ENCODE assay signal across 8 cellular contexts in the genomic region with DNA sequence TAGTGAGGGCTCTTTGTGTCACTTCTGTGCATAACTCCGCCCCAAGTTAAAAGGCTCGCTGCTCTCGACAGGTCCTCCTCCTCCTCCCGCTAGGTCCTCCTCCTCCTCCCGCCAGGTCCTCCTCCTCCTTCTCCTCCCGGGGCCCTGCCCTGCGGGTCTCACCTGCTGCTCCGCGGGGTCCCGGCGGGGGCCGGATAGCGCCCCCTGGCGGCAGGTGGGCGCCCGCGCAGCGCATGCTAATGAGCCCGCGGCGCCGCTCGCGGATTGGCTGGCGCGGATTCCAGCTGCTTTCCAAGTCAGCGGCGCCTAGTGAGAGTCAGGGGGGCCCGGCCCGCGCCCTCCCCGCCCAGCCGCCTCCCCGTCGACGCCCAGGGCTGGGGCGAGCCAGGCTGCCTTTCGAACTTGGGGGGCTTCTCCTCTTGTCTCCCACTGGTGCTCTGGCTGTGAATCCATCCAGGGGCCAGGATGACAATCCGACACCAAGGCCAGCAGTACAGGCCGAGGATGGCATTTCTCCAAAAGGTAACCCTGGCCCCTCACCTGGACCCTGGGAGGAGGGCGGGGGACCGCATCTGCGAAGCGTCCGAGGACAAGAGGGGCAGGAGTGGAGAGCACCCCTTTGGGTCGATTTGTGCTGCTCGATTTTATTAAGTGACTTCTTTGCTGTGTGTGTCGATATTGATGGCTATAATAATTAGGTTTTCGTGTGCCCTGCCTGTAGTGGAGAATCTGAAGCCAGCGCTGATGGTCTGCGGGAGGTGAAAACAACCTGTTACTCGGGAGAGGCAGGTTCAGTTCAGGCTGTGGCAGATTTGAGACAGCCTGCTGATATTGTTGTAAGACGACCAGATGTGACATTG. TPM values are rescaled to one million over a fixed set of nuclear protein-coding genes. Genes with fewer than 3 reads are reported as not detected.
DNase-seq lines count a peak whose midpoint lies in the region; ATAC-seq and TF ChIP-seq lines count a peak whose summit lies in the region.

A gene (plus strand): TSS at position 295 of the 860 bp plus-strand sequence. CDS start 171 bp downstream, at position 466.

- no peaks in the 10 kb centered on the region for H3K36me3 Mint-ChIP-seq in GM23338 (ENCODE audit: low read depth)

- H3K4me1 ChIP-seq in GM23338 (ENCODE audit: insufficient read depth) = peaks cover 4% of the 10 kb centered on the region; the same call in 1 of the 2 replicates
- no peaks in the 10 kb centered on the region for H3K4me1 ChIP-seq in SJCRH30
- peaks cover 6% of the 10 kb centered on the region for H3K4me1 ChIP-seq in osteoblast (ENCODE audit: insufficient read depth, low read length)
- H3K4me1 ChIP-seq in testis = peaks cover 9% of the 10 kb centered on the region

- no peaks in the 10 kb centered on the region for H3K9me3 Mint-ChIP-seq in GM23338

- H3K4me3 ChIP-seq in GM23338 = peak within 1 kb of the TSS; percentile 65
- H3K4me3 ChIP-seq in SJCRH30 = 0 out of 2 replicates have a peak within 1 kb of the TSS, but pooled peaks have one; percentile 19
- peak within 1 kb of the TSS; percentile 65 for H3K4me3 ChIP-seq in osteoblast (ENCODE audit: insufficient read depth, low read length)
- H3K4me3 ChIP-seq in testis = peak within 1 kb of the TSS; percentile 12 to 52

- 2% methylated on average over 21 to 53 of the region's 53 CpGs for WGBS in testis, 2 donors

- no peaks in the 10 kb centered on the region for H4K20me1 ChIP-seq in GM23338 (replicated peaks; ENCODE audit: insufficient read depth)
- no peaks in the 10 kb centered on the region for H4K20me1 ChIP-seq in osteoblast (ENCODE audit: insufficient read depth, low read length)

- H3K27me3 Mint-ChIP-seq in GM23338 (ENCODE audit: insufficient read depth, low read depth, poor library complexity) = peaks cover 31% of the 10 kb centered on the region

- no peak for TF ChIP-seq POLR2A in testis (IDR thresholded peaks at IDR 0.05)

- no peaks in the 10 kb centered on the region for H3K79me2 ChIP-seq in GM23338 (replicated peaks; ENCODE audit: insufficient read depth)
- H3K79me2 ChIP-seq in osteoblast (ENCODE audit: insufficient read depth, low read length) = no peaks in the 10 kb centered on the region

- TF ChIP-seq CTCF in GM23338 (conservative IDR thresholded peaks at IDR 0.05; ENCODE audit: low read depth in 2 of 2) (peak; percentile 83 to 85), osteoblast (IDR thresholded peaks at IDR 0.05; ENCODE audit: extremely low read depth, low read depth, low read length) (peak; percentile 73), testis (IDR thresholded peaks at IDR 0.05) (peak; percentile 98 to 100 (median 99))

- intact Hi-C loops in head of caudate nucleus (cut with DNase I) (loop anchor here (5.0 kb wide), 1 partner anchor 35 kb away; no protein-coding TSS in a partner anchor), testis (cut with DNase I; ENCODE audit: low total_unique reads) (no loop called here)

- DNase-seq in EL (peak; percentile 69), GM23338 (ENCODE audit: low spot score) (peak; percentile 93), LHCN-M2 (ENCODE audit: low read depth) (peak; percentile 49), SJCRH30 (peak; percentile 66 to 80), head of caudate nucleus (peak; percentile 78 to 95 (median 91)), osteoblast (ENCODE audit: insufficient read length, low spot score, missing footprints) (peak; percentile 96), testis (peak; percentile 93)
- DNase-seq in activated naive CD4-positive, alpha-beta T cell treated with Interleukin-2 at 50 U/mL for 16 hours = peak; percentile 84

- peak within 1 kb of the TSS; percentile 92 for H3K4me2 ChIP-seq in GM23338
- peak within 1 kb of the TSS; percentile 81 for H3K4me2 ChIP-seq in osteoblast (ENCODE audit: insufficient read depth, low read length)

- H3K4me3 Mint-ChIP-seq in GM23338 = peak within 1 kb of the TSS; percentile 67

- H3K9me3 ChIP-seq in SJCRH30 (replicated peaks) (no peaks in the 10 kb centered on the region), osteoblast (ENCODE audit: low read depth, low read length) (no peaks in the 10 kb centered on the region), testis (no peaks in the 10 kb centered on the region)

- H3K36me3 ChIP-seq in GM23338 (ENCODE audit: insufficient read depth) = no peaks in the 10 kb centered on the region
- no peaks in the 10 kb centered on the region for H3K36me3 ChIP-seq in SJCRH30
- H3K36me3 ChIP-seq in osteoblast (ENCODE audit: insufficient read depth, low read length) = no peaks in the 10 kb centered on the region
- no peaks in the 10 kb centered on the region for H3K36me3 ChIP-seq in testis (ENCODE audit: low read depth, missing control alignments)

- H3F3A ChIP-seq in GM23338 (replicated peaks; ENCODE audit: low read depth) = no peaks in the 10 kb centered on the region

- no peaks in the 10 kb centered on the region for H3K9me2 ChIP-seq in GM23338 (ENCODE audit: insufficient read depth)

- ATAC-seq in GM23338 = peak; percentile 92

- H3K27ac ChIP-seq in GM23338 (ENCODE audit: low read depth) (no peak within 1 kb of the TSS), SJCRH30 (no peak within 1 kb of the TSS), osteoblast (ENCODE audit: low read depth, low read length) (no peak within 1 kb of the TSS), testis (no peak within 1 kb of the TSS)

- peaks cover 25% of the 10 kb centered on the region for H3K4me1 Mint-ChIP-seq in GM23338

- H2AFZ ChIP-seq in GM23338 (peak within 1 kb of the TSS; percentile 94), osteoblast (ENCODE audit: low read length) (peak within 1 kb of the TSS; percentile 31)

- H3K27me3 ChIP-seq in GM23338 (ENCODE audit: insufficient read depth) = peaks cover 14% of the 10 kb centered on the region
- 0 out of 2 replicates have a peak, but pooled peaks cover 8% of the 10 kb centered on the region for H3K27me3 ChIP-seq in SJCRH30
- H3K27me3 ChIP-seq in osteoblast (ENCODE audit: insufficient read depth, low read length) = peaks cover 36% of the 10 kb centered on the region
- H3K27me3 ChIP-seq in testis = no peaks in the 10 kb centered on the region

- H3K27ac Mint-ChIP-seq in GM23338 = no peak within 1 kb of the TSS

TF ChIP-seq in GM23338, 12 proteins besides CTCF, POLR2A, EP300 and RAD21 (continues in another document):
- no peak for TF ChIP-seq STAT1 (IDR thresholded peaks at IDR 0.05; ENCODE audit: unreplicated experiment)

RNA-seq across cellular contexts. Expression of the gene that starts here (rescaled TPM):
- 12.8 and 19.2 TPM in 2 replicates for total RNA-seq in GM23338 (2014; rRNA removed; shearing (Covaris generic))
- polyA plus RNA-seq in GM23338 (2016; fragmentation: Nextera tagmentation; extraction: Ambion mirVana) (29.6 and 29.8 TPM in 2 replicates), testis (ENCODE audit: insufficient read depth, low read depth, low replicate concordance) (4.6 TPM)
- total RNA-seq in LHCN-M2 (2014; rRNA removed) (0.32 and 0.57 TPM in 2 replicates), osteoblast (0.36 and 0.59 TPM in 2 replicates), testis (1 to 10 TPM; 5.7 to 7.9 TPM)
- 1.9 TPM for polyA plus RNA-seq in LHCN-M2 (2012)
- total RNA-seq in SJCRH30 (2014; rRNA removed; shearing (Covaris generic)) = 2.9 and 3.1 TPM in 2 replicates

Comparison
In these comparisons a context has a peak if more than half of its experiments do, and no peak if none do; other contexts are left out.
1. Peak in DNase-seq, H3K4me3 ChIP-seq and H3K4me2 ChIP-seq in osteoblast; RNA of the gene not detected or under 1 TPM.